Comparison of ENCODE assay signal across 12 cellular contexts in the genomic region with DNA sequence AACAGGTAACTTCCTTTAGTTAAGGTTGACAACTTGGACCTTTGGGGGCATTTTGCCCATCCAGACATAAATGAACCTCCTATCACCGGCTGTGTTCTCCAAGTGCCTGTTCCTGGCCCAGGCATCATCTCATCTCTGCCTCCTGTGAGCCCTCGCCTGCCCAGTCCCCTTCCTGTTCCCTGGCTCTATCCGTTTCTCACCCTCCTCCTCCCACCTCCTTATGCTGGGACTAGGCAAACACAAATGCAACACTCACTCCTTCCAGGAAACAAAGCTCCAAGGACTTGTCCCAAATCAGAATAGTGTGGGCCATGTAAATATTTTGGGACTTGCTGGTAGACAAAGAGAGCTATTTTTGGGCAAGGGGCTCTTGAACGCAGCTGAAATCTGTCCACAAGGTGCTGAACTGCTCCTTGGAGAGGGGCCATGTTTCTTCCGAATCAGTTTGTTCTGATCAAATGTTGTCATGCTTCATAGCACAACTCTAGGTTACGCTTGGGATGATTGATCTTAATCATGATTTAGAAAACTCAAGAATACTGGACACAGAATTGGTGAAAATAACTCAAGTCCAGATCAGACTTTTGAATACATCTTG. TPM values are rescaled to one million over a fixed set of nuclear protein-coding genes. Genes with fewer than 3 reads are reported as not detected.
DNase-seq lines count a peak whose midpoint lies in the region; ATAC-seq, FAIRE-seq and TF ChIP-seq lines count a peak whose summit lies in the region.
"Had no signal": no experiment of that assay in that cellular context is flagged by ENCODE, and none has a peak within 500 bp of the region (broad histone marks: within the 10 kb centered on the region; RNA-seq: fewer than 3 reads in every experiment).

No MANE protein-coding gene starts in this region.

- in situ Hi-C loops in GM12878 (cut with MboI) = loop anchor here (25.0 kb wide), 1 partner anchor 1895 kb away; the partner anchor contains the start of genes PTGR3 and TSHZ1

- peaks cover 2% of the 10 kb centered on the region; the same call in 1 of the 2 replicates for H4K20me1 ChIP-seq in GM12878 (ENCODE audit: control insufficient read depth, insufficient read depth)

- H3K4me3 Mint-ChIP-seq in T-helper 1 cell treated with Interleukin-12 subunit alpha and Interleukin-12 subunit beta and Interleukin-4 antibody, amounts not matched to agents 30 μg/mL and 1 μg/mL, for 36 hours = peak overlapping the region; percentile 37

- ATAC-seq in GM12878 (no peak), lower lobe of right lung (peak; percentile 64 to 85), GM21515 (IDR thresholded peaks at IDR 0.05; ENCODE audit: unreplicated experiment) (no peak)
- ATAC-seq: left colon had no signal

- TF ChIP-seq EP300 in GM12878 (IDR thresholded peaks at IDR 0.05; ENCODE audit: borderline replicate concordance in 1 of 2, control insufficient read depth in 1 of 2, low read depth in 2 of 2, low read length in 2 of 2) = no peak

- H3K36me3 ChIP-seq in GM12878 (ENCODE audit: control insufficient read depth in 2 of 2, insufficient read depth in 2 of 2, low read length in 1 of 2) (peaks cover 3 to 11% of the 10 kb centered on the region in 2 experiments), lower lobe of right lung (peaks cover 11% of the 10 kb centered on the region), testis (ENCODE audit: low read depth, missing control alignments) (no peaks in the 10 kb centered on the region)

- 85% methylated on average over 6 of the region's 6 CpGs for WGBS in GM12878 (ENCODE audit: insufficient coverage, insufficient replicate concordance, low lambda C conversion rate, missing lambda C conversion rate)
- 50 to 61% methylated on average over 6 of the region's 6 CpGs for WGBS in testis, 2 donors

- no peak overlapping the region for H3K4me3 ChIP-seq in GM12878
- no peak overlapping the region for H3K4me3 ChIP-seq in lower lobe of right lung
- no peak overlapping the region for H3K4me3 ChIP-seq in testis

- H3K9me3 ChIP-seq in GM12878 (replicated peaks; ENCODE audit: control insufficient read depth, insufficient read depth, low read length) = no peaks in the 10 kb centered on the region; the same call in 1 of the 3 replicates
- H3K9me3 ChIP-seq in lower lobe of right lung = no peaks in the 10 kb centered on the region
- H3K9me3 ChIP-seq in testis = no peaks in the 10 kb centered on the region

- no peak overlapping the region for H2AFZ ChIP-seq in GM12878 (ENCODE audit: control insufficient read depth, low read depth, low read length)

- FAIRE-seq in GM12878 (lab: Jason Lieb, UNC) = no peak
- FAIRE-seq in H54 (lab: Jason Lieb, UNC) = no peak
- FAIRE-seq: A204.1, colon had no signal

- H3K4me2 ChIP-seq in GM12878 (ENCODE audit: control insufficient read depth, insufficient read depth) = peak overlapping the region; percentile 72

- POLR2A ChIA-PET in GM12878 (lab: Charles Lee) = interaction anchor here (1.2 to 2.2 kb wide), 4 partner anchors 16 to 44 kb away, joined by 3 to 6 read pairs (median 4); no protein-coding TSS in a partner anchor

- intact Hi-C loops in GM12878 (cut with micrococcal nuclease; ENCODE audit: unreplicated experiment) (no loop called here), lower lobe of right lung (cut with DNase I) (no loop called here), testis (cut with DNase I; ENCODE audit: low total_unique reads) (no loop called here)

- H3K27ac Mint-ChIP-seq in T-helper 1 cell treated with Interleukin-12 subunit alpha and Interleukin-12 subunit beta and Interleukin-4 antibody, amounts not matched to agents 30 μg/mL and 1 μg/mL, for 36 hours = peak overlapping the region; percentile 58

- CTCF ChIA-PET in GM12878 (lab: Yijun Ruan, JAX) = interaction anchor here (1.3 to 6.1 kb wide), 3 partner anchors 16 to 53 kb away, joined by 4 to 49 read pairs (median 5); no protein-coding TSS in a partner anchor

- peaks cover 46% of the 10 kb centered on the region for H3K79me2 ChIP-seq in GM12878 (ENCODE audit: control insufficient read depth, insufficient read depth, low read length)

- SMC1A ChIA-PET in GM12878 (lab: Charles Lee; ENCODE audit: uncharacterized antibody, unreplicated experiment) = interaction anchor here (1.0 to 6.4 kb wide), 9 partner anchors 11 to 53 kb away, joined by 3 to 35 read pairs (median 5); no protein-coding TSS in a partner anchor

- H3K36me3 Mint-ChIP-seq in T-helper 1 cell treated with Interleukin-12 subunit alpha and Interleukin-12 subunit beta and Interleukin-4 antibody, amounts not matched to agents 30 μg/mL and 1 μg/mL, for 36 hours (ENCODE audit: low read depth) = peaks cover 55% of the 10 kb centered on the region

- no peaks in the 10 kb centered on the region for H3K27me3 Mint-ChIP-seq in T-helper 1 cell treated with Interleukin-12 subunit alpha and Interleukin-12 subunit beta and Interleukin-4 antibody, amounts not matched to agents 30 μg/mL and 1 μg/mL, for 36 hours (ENCODE audit: low read depth)

- RAD21 ChIA-PET in GM12878 (lab: Charles Lee; ENCODE audit: unreplicated experiment) = interaction anchor here (1.3 to 2.4 kb wide), 3 partner anchors 15 to 41 kb away, joined by 5 to 14 read pairs (median 8); no protein-coding TSS in a partner anchor

- H3K4me1 Mint-ChIP-seq in T-helper 1 cell treated with Interleukin-12 subunit alpha and Interleukin-12 subunit beta and Interleukin-4 antibody, amounts not matched to agents 30 μg/mL and 1 μg/mL, for 36 hours (ENCODE audit: low read depth) = peaks cover 85% of the 10 kb centered on the region

- TF ChIP-seq CTCF in GM12878 (IDR thresholded peaks at IDR 0.05 in 2 of 3, conservative IDR thresholded peaks at IDR 0.05 in 1 of 3; ENCODE audit: control insufficient read depth in 2 of 3, extremely low read depth in 1 of 3, insufficient read depth in 1 of 3, low read depth in 3 of 3, low read length in 3 of 3) (no peak), lower lobe of right lung (IDR thresholded peaks at IDR 0.05) (no peak), testis (IDR thresholded peaks at IDR 0.05) (no peak)

- H3K9me3 Mint-ChIP-seq in T-helper 1 cell treated with Interleukin-12 subunit alpha and Interleukin-12 subunit beta and Interleukin-4 antibody, amounts not matched to agents 30 μg/mL and 1 μg/mL, for 36 hours = no peaks in the 10 kb centered on the region

- peak overlapping the region; percentile 49 for H3K9ac ChIP-seq in GM12878 (ENCODE audit: control insufficient read depth, insufficient read depth, low read length)

- BruUV-seq in GM12878 (replicated peaks; lab: Mats Ljungman, UMichigan) = no TSS peak

- H3K27me3 ChIP-seq in GM12878 (replicated peaks in 1 of 2; ENCODE audit: control insufficient read depth in 2 of 2, insufficient read depth in 2 of 2, low read length in 1 of 2) (no peaks in the 10 kb centered on the region), lower lobe of right lung (ENCODE audit: low read depth) (no peaks in the 10 kb centered on the region), testis (no peaks in the 10 kb centered on the region)

- peaks cover 50% of the 10 kb centered on the region for H3K4me1 ChIP-seq in GM12878 (ENCODE audit: control insufficient read depth, insufficient read depth, low read length)
- peaks cover 92% of the 10 kb centered on the region for H3K4me1 ChIP-seq in lower lobe of right lung
- H3K4me1 ChIP-seq in testis = peaks cover 29% of the 10 kb centered on the region

- no peak for TF ChIP-seq POLR2A in GM12878 (IDR thresholded peaks at IDR 0.05; ENCODE audit: low read depth, low read length)
- TF ChIP-seq POLR2A in testis (IDR thresholded peaks at IDR 0.05) = no peak
- no peak for TF ChIP-seq POLR2A in H54 (IDR thresholded peaks at IDR 0.05; ENCODE audit: low read depth, low read length)

- no peak for DNase-seq in T-helper 1 cell
- no peak for DNase-seq in GM12878 (ENCODE audit: low read depth, low spot score)
- no peak for DNase-seq in lower lobe of right lung
- DNase-seq in testis = no peak
- no peak for DNase-seq in RKO (ENCODE audit: low spot score)
- no peak for DNase-seq in H54 (ENCODE audit: insufficient read length, low spot score)
- DNase-seq: NCI-H1436 treated with DMSO at 0.1 percent for 48 hours had no signal

- H3K27ac ChIP-seq in GM12878 (ENCODE audit: control insufficient read depth, insufficient read depth) (peak overlapping the region; percentile 78), lower lobe of right lung (peak overlapping the region; percentile 54), testis (peak overlapping the region; percentile 66 to 74)

- no peak for TF ChIP-seq RAD21 in GM12878 (IDR thresholded peaks at IDR 0.05; ENCODE audit: insufficient read depth, low read depth, low read length)

TF ChIP-seq in GM12878, 131 proteins besides CTCF, POLR2A, EP300 and RAD21 (continues in another document):
- TF ChIP-seq WRNIP1 (IDR thresholded peaks at IDR 0.05; ENCODE audit: borderline replicate concordance, low read depth, low read length) = no peak
- TF ChIP-seq PAX8 (IDR thresholded peaks at IDR 0.05) = no peak
- no peak for TF ChIP-seq KLF5 (IDR thresholded peaks at IDR 0.05; ENCODE audit: partially characterized antibody)

RNA-seq across cellular contexts. Expression of gene MBP, which starts 25.3 kb away (rescaled TPM):
- total RNA-seq in GM12878 (2013; cell fraction: nucleolus; rRNA removed) = 143 and 147 TPM in 2 replicates
- total RNA-seq in GM12878 (2014; rRNA removed) (41.1 and 43.2 TPM in 2 replicates), GM12878 (2014; rRNA removed; fragmentation: Illumina TruSeq; extraction: Trizol) (33.5 and 34.6 TPM in 2 replicates), GM12878 (2021) (52.5 and 55.8 TPM in 2 replicates), lower lobe of right lung (90.6 TPM), testis (10 to 100 TPM; 15.4 to 20.3 TPM)
- 19.6 TPM for polyA plus RNA-seq in GM12878 (2011; ENCODE audit: low read depth)
- polyA plus RNA-seq in GM12878 (2011; rRNA removed) (67.8 and 75.9 TPM in 2 replicates), GM12878 (2014; fragmentation: Illumina TruSeq; extraction: Trizol) (38.6 and 41.9 TPM in 2 replicates), GM12878 (2014; fragmentation: Nextera tagmentation; extraction: Ambion mirVana) (10 to 100 TPM; 12.2 to 13.3 TPM), GM12878 (2014; rRNA removed) (34.0 and 35.0 TPM in 2 replicates), GM12878 (2016; fragmentation: Nextera tagmentation; extraction: Ambion mirVana) (10 to 100 TPM; 42.2 to 42.4 TPM), testis (ENCODE audit: insufficient read depth, low read depth, low replicate concordance) (16.7 TPM)
- 43.5 and 56.5 TPM in 2 replicates for polyA plus RNA-seq in GM12878 (2011; cell fraction: cytosol; rRNA removed)
- polyA plus RNA-seq in GM12878 (2011; cell fraction: nucleus; rRNA removed) = 42.3 and 48.6 TPM in 2 replicates
- 22.9 and 32.1 TPM in 2 replicates for polyA plus RNA-seq in GM12878 (2012)
- 65.0 and 79.1 TPM in 2 replicates for polyA minus RNA-seq in GM12878 (2011; rRNA and poly(A)+ RNA removed)
- polyA minus RNA-seq in GM12878 (2011; cell fraction: cytosol; rRNA and poly(A)+ RNA removed) = 29.4 and 33.1 TPM in 2 replicates
- polyA minus RNA-seq in GM12878 (2011; cell fraction: nucleus; rRNA and poly(A)+ RNA removed) = 36.0 and 54.1 TPM in 2 replicates

Comparison
In these comparisons a context has a peak if more than half of its experiments do, and no peak if none do; other contexts are left out.
1. ATAC-seq: peak in lower lobe of right lung (2 of 2); none in GM12878 (single experiment) and GM21515 (single experiment).
2. Peak in every context shown above with its lines, with median percentiles within 50 percentile points of each other: H3K27ac ChIP-seq.